ENCODE assay signal across 25 cellular contexts in genomic region chr9:130352081-130352480, GRCh38.
DNase-seq lines count a peak whose midpoint lies in the region; ATAC-seq, FAIRE-seq and TF ChIP-seq lines count a peak whose summit lies in the region.
"Had no signal": no experiment of that assay in that cellular context is flagged by ENCODE, and none has a peak within 500 bp of the region (broad histone marks: within the 10 kb centered on the region; RNA-seq: fewer than 3 reads in every experiment).

No MANE protein-coding gene starts in this region.

- POLR2A ChIA-PET in GM12878 (lab: Charles Lee): no interaction called here
- POLR2A ChIA-PET in OCI-LY7 (lab: Charles Lee): no interaction called here

- TF ChIP-seq CTCF in GM12878 (IDR thresholded peaks at IDR 0.05 in 2 of 3, conservative IDR thresholded peaks at IDR 0.05 in 1 of 3; ENCODE audit: control insufficient read depth in 2 of 3, extremely low read depth in 1 of 3, insufficient read depth in 1 of 3, low read depth in 3 of 3, low read length in 3 of 3): no peak
- TF ChIP-seq CTCF in OCI-LY7 (conservative IDR thresholded peaks at IDR 0.05; ENCODE audit: low read length): no peak

- H3K9me2 ChIP-seq in OCI-LY7 (ENCODE audit: insufficient read depth, low read length): no peaks in the 10 kb centered on the region

- H3K4me3 ChIP-seq in GM12878: no peak overlapping the region
- no peak overlapping the region for H3K4me3 ChIP-seq in small intestine (ENCODE audit: low read depth in 1 of 2, low read length in 2 of 2)
- H3K4me3 ChIP-seq in OCI-LY7 (ENCODE audit: low read depth, low read length, poor library complexity, severe bottlenecking): no peak overlapping the region
- H3K4me3 ChIP-seq: psoas muscle, testis had no signal

- no peak for TF ChIP-seq EP300 in GM12878 (IDR thresholded peaks at IDR 0.05; ENCODE audit: borderline replicate concordance in 1 of 2, control insufficient read depth in 1 of 2, low read depth in 2 of 2, low read length in 2 of 2)

- no peak overlapping the region for H3K27ac ChIP-seq in GM12878 (ENCODE audit: control insufficient read depth, insufficient read depth)
- no peak overlapping the region for H3K27ac ChIP-seq in small intestine (ENCODE audit: low read depth in 1 of 2, low read length in 1 of 2)
- H3K27ac ChIP-seq in OCI-LY7 (ENCODE audit: low read depth, low read length, poor library complexity, severe bottlenecking): no peak overlapping the region
- H3K27ac ChIP-seq: psoas muscle, testis had no signal

- WGBS in GM12878 (ENCODE audit: insufficient coverage, insufficient replicate concordance, low lambda C conversion rate, missing lambda C conversion rate): 5% methylated on average over 10 of the region's 10 CpGs
- 31 to 61% (median 35%) methylated on average over 10 of the region's 10 CpGs for WGBS in small intestine, 3 donors

- RAD21 ChIA-PET in GM12878 (lab: Charles Lee; ENCODE audit: unreplicated experiment): no interaction called here

- H3K9ac ChIP-seq in GM12878 (ENCODE audit: control insufficient read depth, insufficient read depth, low read length): no peak overlapping the region

- H3K79me2 ChIP-seq in GM12878 (ENCODE audit: control insufficient read depth, insufficient read depth, low read length): no peaks in the 10 kb centered on the region
- no peaks in the 10 kb centered on the region for H3K79me2 ChIP-seq in OCI-LY7 (ENCODE audit: insufficient read depth, low read depth, low read length)

- H2AFZ ChIP-seq in GM12878 (ENCODE audit: control insufficient read depth, low read depth, low read length): no peak overlapping the region
- H2AFZ ChIP-seq in OCI-LY7 (ENCODE audit: low read length): no peak overlapping the region

- no peaks in the 10 kb centered on the region; the same call in 1 of the 2 replicates for H3K4me1 ChIP-seq in GM12878 (ENCODE audit: control insufficient read depth, insufficient read depth, low read length)
- no peaks in the 10 kb centered on the region for H3K4me1 ChIP-seq in small intestine (ENCODE audit: control insufficient read depth in 2 of 2, insufficient read depth in 1 of 2, low read depth in 1 of 2, low read length in 1 of 2)
- H3K4me1 ChIP-seq in OCI-LY7 (ENCODE audit: insufficient read depth, low read length, poor library complexity, severe bottlenecking): no peaks in the 10 kb centered on the region
- H3K4me1 ChIP-seq: psoas muscle, testis had no signal

- peak; percentile 38 for DNase-seq in HPDE6-E6E7 (ENCODE audit: extremely low spot score)
- DNase-seq in GM12878 (ENCODE audit: low read depth, low spot score): peak; percentile 12
- peak; percentile 61 for DNase-seq in germinal center (ENCODE audit: low spot score)
- DNase-seq in small intestine: peak; percentile 38
- no peak for DNase-seq in OCI-M1 (lab: John Stamatoyannopoulos, UW)
- DNase-seq in OCI-LY7 (ENCODE audit: low spot score): no peak
- no peak for DNase-seq in hepatic stellate cell (ENCODE audit: low spot score)
- no peak for DNase-seq in NCI-H1105 (lab: John Stamatoyannopoulos, UW)
- DNase-seq: activated CD4-positive, alpha-beta T cell treated with anti-CD3 and anti-CD28 coated beads for 4 hours; activated naive CD4-positive, alpha-beta T cell treated with anti-CD3 and anti-CD28 coated beads, Interleukin-2, amount 10 ng/mL, durations not matched to agents 7 days and 5 days; activated T-cell treated with anti-CD3 and anti-CD28 coated beads, Interleukin-2, amount 50 U/mL, for 72 hours; CD4-positive, alpha-beta memory T cell; DMS79 treated with DMSO at 0.1 percent for 48 hours; glutamatergic neuron; Karpas-422; NCI-H1092 treated with DMSO at 0.1 percent for 48 hours; NCI-H2081; NCI-H345; NCI-H774; psoas muscle; stimulated activated CD4-positive, alpha-beta T cell treated with anti-CD3 and anti-CD28 coated beads, Interleukin-2, amount 100 ng/mL, for 24 hours; stimulated activated naive CD4-positive, alpha-beta T cell; testis had no signal

- BruUV-seq in GM12878 (replicated peaks; lab: Mats Ljungman, UMichigan) (no TSS peak), OCI-LY7 (replicated peaks; lab: Mats Ljungman, UMichigan) (no TSS peak)

- H3K27me3 ChIP-seq in GM12878 (replicated peaks in 1 of 2; ENCODE audit: control insufficient read depth in 2 of 2, insufficient read depth in 2 of 2, low read length in 1 of 2): no peaks in the 10 kb centered on the region; a peak in 1 of 4 replicates
- no peaks in the 10 kb centered on the region for H3K27me3 ChIP-seq in small intestine (ENCODE audit: control insufficient read depth in 2 of 2, insufficient read depth in 2 of 2, low read length in 2 of 2)
- H3K27me3 ChIP-seq: testis had no signal

- peak; percentile 73 for ATAC-seq in GM12878
- ATAC-seq: activated T-cell treated with anti-CD3 and anti-CD28 coated beads, Interleukin-2, amount 50 U/mL, for 72 hours; left lobe of liver; psoas muscle had no signal

- CTCF ChIA-PET in GM12878 (lab: Yijun Ruan, JAX) (no interaction called here), OCI-LY7 (lab: Charles Lee; ENCODE audit: unreplicated experiment) (no interaction called here)

- no peaks in the 10 kb centered on the region for H3K9me3 ChIP-seq in GM12878 (replicated peaks; ENCODE audit: control insufficient read depth, insufficient read depth, low read length)
- H3K9me3 ChIP-seq in small intestine (ENCODE audit: control insufficient read depth, low read depth): no peaks in the 10 kb centered on the region
- no peaks in the 10 kb centered on the region for H3K9me3 ChIP-seq in OCI-LY7 (ENCODE audit: low read length)
- H3K9me3 ChIP-seq: psoas muscle, testis had no signal

- intact Hi-C loops in GM12878 (cut with micrococcal nuclease; ENCODE audit: unreplicated experiment): no loop called here
- intact Hi-C loops in OCI-LY7 (cut with micrococcal nuclease; ENCODE audit: unreplicated experiment): no loop called here

- SMC1A ChIA-PET in GM12878 (lab: Charles Lee; ENCODE audit: uncharacterized antibody, unreplicated experiment): no interaction called here

- FAIRE-seq in GM12878 (lab: Jason Lieb, UNC) (no peak), small intestine (lab: Jason Lieb, UNC) (no peak)
- FAIRE-seq: HTR-8/SVneo had no signal

- in situ Hi-C loops in GM12878 (cut with MboI): no loop called here

- no peaks in the 10 kb centered on the region for H4K20me1 ChIP-seq in GM12878 (ENCODE audit: control insufficient read depth, insufficient read depth)
- no peaks in the 10 kb centered on the region for H4K20me1 ChIP-seq in OCI-LY7 (ENCODE audit: insufficient read depth, low read length)

- no peak for TF ChIP-seq POLR2A in GM12878 (IDR thresholded peaks at IDR 0.05; ENCODE audit: low read depth, low read length)

- no peak overlapping the region for H3K4me2 ChIP-seq in GM12878 (ENCODE audit: control insufficient read depth, insufficient read depth)
- H3K4me2 ChIP-seq in OCI-LY7 (ENCODE audit: low read length): no peak overlapping the region

- H3K36me3 ChIP-seq in GM12878 (ENCODE audit: control insufficient read depth in 2 of 2, insufficient read depth in 2 of 2, low read length in 1 of 2): no peaks in the 10 kb centered on the region
- no peaks in the 10 kb centered on the region for H3K36me3 ChIP-seq in small intestine (ENCODE audit: control insufficient read depth in 2 of 2, insufficient read depth in 2 of 2, low read length in 2 of 2)
- no peaks in the 10 kb centered on the region for H3K36me3 ChIP-seq in OCI-LY7 (ENCODE audit: insufficient read depth, low read length)

- TF ChIP-seq RAD21 in GM12878 (IDR thresholded peaks at IDR 0.05; ENCODE audit: insufficient read depth, low read depth, low read length): no peak

TF ChIP-seq in GM12878, 131 proteins besides CTCF, POLR2A, EP300 and RAD21:
- peak in 1 of 2 experiments; percentile 12; a peak in 1 of 4 replicates for TF ChIP-seq IKZF2 (IDR thresholded peaks at IDR 0.05)
- TF ChIP-seq HCFC1 (IDR thresholded peaks at IDR 0.05; ENCODE audit: low read length): no peak

Comparison
In these comparisons a context has a peak if more than half of its experiments do, and no peak if none do; other contexts are left out.
1. DNase-seq: peak in HPDE6-E6E7 (single experiment), GM12878 (single experiment), germinal center (single experiment) and small intestine (single experiment); none in OCI-M1 (single experiment), OCI-LY7 (single experiment), hepatic stellate cell (single experiment) and NCI-H1105 (single experiment).